22 cellular contexts compared by ENCODE assay signal in the genomic region with DNA sequence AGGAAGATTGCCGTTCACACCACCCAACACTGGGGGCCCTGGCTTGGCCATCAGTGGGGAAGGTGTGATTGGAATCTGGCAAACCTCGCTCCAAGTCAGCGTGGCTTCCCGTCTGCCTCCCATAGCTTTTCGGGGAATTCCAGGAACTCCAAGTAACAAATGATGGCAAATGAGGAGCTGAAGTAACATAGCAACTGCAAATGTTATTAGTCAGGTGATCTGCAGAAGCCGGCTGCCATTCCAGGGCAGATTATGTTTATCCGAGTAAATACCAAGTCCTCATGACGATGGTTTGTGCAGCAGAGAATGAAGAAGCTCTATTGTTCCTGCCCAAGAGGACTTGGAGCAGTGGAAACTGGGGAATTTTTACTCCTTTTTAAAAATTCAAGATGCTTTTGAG.
DNase-seq lines count a peak whose midpoint lies in the region; ATAC-seq and TF ChIP-seq lines count a peak whose summit lies in the region.
"Had no signal": no experiment of that assay in that cellular context is flagged by ENCODE, and none has a peak within 500 bp of the region (broad histone marks: within the 10 kb centered on the region; RNA-seq: fewer than 3 reads in every experiment).

No MANE protein-coding gene starts in this region.

- H3K9me3 ChIP-seq in neuronal stem cell (replicated peaks in 1 of 2; ENCODE audit: control insufficient read depth in 2 of 2, insufficient read depth in 1 of 2, low read depth in 1 of 2, low read length in 2 of 2), result no peaks in the 10 kb centered on the region
- H3K9me3 ChIP-seq in CD8-positive, alpha-beta T cell (ENCODE audit: low read length), result no peaks in the 10 kb centered on the region
- H3K9me3 ChIP-seq: esophagus squamous epithelium, transverse colon had no signal

- H2BK15ac ChIP-seq in neuronal stem cell (ENCODE audit: low read length), result no peak overlapping the region

- no peaks in the 10 kb centered on the region for H3K36me3 Mint-ChIP-seq in CD8-positive, alpha-beta T cell
- H3K36me3 Mint-ChIP-seq in activated CD4-positive, alpha-beta T cell treated with anti-CD3 and anti-CD28 coated beads, Interleukin-2, amount 10 ng/mL, durations not matched to agents 24 days and 14 days (ENCODE audit: low read depth), result no peaks in the 10 kb centered on the region
- H3K36me3 Mint-ChIP-seq: activated naive CD4-positive, alpha-beta T cell treated with anti-CD3 and anti-CD28 coated beads, Interleukin-2, amount 10 ng/mL, durations not matched to agents 7 days and 5 days had no signal

- POLR2A ChIA-PET in CD8-positive, alpha-beta T cell (lab: Charles Lee), result no interaction called here

- H3K9ac ChIP-seq in neuronal stem cell (ENCODE audit: low read depth, low read length, poor library complexity), result no peak overlapping the region

- no peak for TF ChIP-seq CTCF in choroid plexus epithelial cell (conservative IDR thresholded peaks at IDR 0.05; ENCODE audit: low read depth, low read length)
- TF ChIP-seq CTCF in CD8-positive, alpha-beta T cell (IDR thresholded peaks at IDR 0.05), result no peak

- H2AFZ ChIP-seq in neuronal stem cell (ENCODE audit: low read length), result no peak overlapping the region

- DNase-seq in Daoy (ENCODE audit: low read depth) (peak; percentile 68), NCI-H82 (lab: John Stamatoyannopoulos, UW) (peak; percentile 68), choroid plexus epithelial cell (ENCODE audit: low read depth) (peak; percentile 4), neuronal stem cell (ENCODE audit: low spot score) (no peak)
- DNase-seq in CD8-positive, alpha-beta T cell, result no peak
- no peak for DNase-seq in activated CD4-positive, alpha-beta T cell treated with anti-CD3 and anti-CD28 coated beads, Interleukin-2, amount 10 ng/mL, durations not matched to agents 24 days and 14 days
- no peak for DNase-seq in stimulated activated CD4-positive, alpha-beta T cell treated with anti-CD3 and anti-CD28 coated beads, Interleukin-4, amount 100 ng/mL, for 24 hours
- DNase-seq: activated naive CD4-positive, alpha-beta T cell treated with anti-CD3 and anti-CD28 coated beads, Interleukin-2, amount 10 ng/mL, durations not matched to agents 7 days and 5 days; activated T-cell treated with anti-CD3 and anti-CD28 coated beads, Interleukin-2, amount 50 U/mL, for 48 hours; EL; esophagus squamous epithelium; kidney glomerular epithelial cell; NCI-H187; NCI-H345; posterior cingulate gyrus; transverse colon had no signal

- H3K27ac Mint-ChIP-seq in CD8-positive, alpha-beta T cell, result no peak overlapping the region
- H3K27ac Mint-ChIP-seq in activated CD4-positive, alpha-beta T cell treated with anti-CD3 and anti-CD28 coated beads, Interleukin-2, amount 10 ng/mL, durations not matched to agents 24 days and 14 days, result no peak overlapping the region
- H3K27ac Mint-ChIP-seq: activated naive CD4-positive, alpha-beta T cell treated with anti-CD3 and anti-CD28 coated beads, Interleukin-2, amount 10 ng/mL, durations not matched to agents 7 days and 5 days; stimulated activated naive CD8-positive, alpha-beta T cell treated with anti-CD3 and anti-CD28 coated beads, Interleukin-15, Interleukin-2, amounts not matched to agents 100 ng/mL and 50 ng/mL, for 24 hours had no signal

- H3K4me1 ChIP-seq in neuronal stem cell (ENCODE audit: control insufficient read depth in 2 of 2, insufficient read depth in 1 of 2, low read depth in 1 of 2, low read length in 2 of 2), result peaks cover 0 to 15% of the 10 kb centered on the region in 2 donors
- H3K4me1 ChIP-seq in CD8-positive, alpha-beta T cell (ENCODE audit: insufficient read depth, low read length), result no peaks in the 10 kb centered on the region
- H3K4me1 ChIP-seq: esophagus squamous epithelium, transverse colon had no signal

- no peaks in the 10 kb centered on the region for H3K9me3 Mint-ChIP-seq in CD8-positive, alpha-beta T cell
- H3K9me3 Mint-ChIP-seq in activated CD4-positive, alpha-beta T cell treated with anti-CD3 and anti-CD28 coated beads, Interleukin-2, amount 10 ng/mL, durations not matched to agents 24 days and 14 days, result no peaks in the 10 kb centered on the region
- H3K9me3 Mint-ChIP-seq: activated naive CD4-positive, alpha-beta T cell treated with anti-CD3 and anti-CD28 coated beads, Interleukin-2, amount 10 ng/mL, durations not matched to agents 7 days and 5 days; central memory CD8-positive, alpha-beta T cell; nephron; stimulated activated naive CD8-positive, alpha-beta T cell treated with anti-CD3 and anti-CD28 coated beads, Interleukin-15, Interleukin-2, amounts not matched to agents 100 ng/mL and 50 ng/mL, for 24 hours had no signal

- H3K14ac ChIP-seq in neuronal stem cell (ENCODE audit: low read length), result no peak overlapping the region

- peak overlapping the region; percentile 65 for H3K27ac ChIP-seq in neuronal stem cell (replicated peaks; ENCODE audit: low read length)
- no peak overlapping the region for H3K27ac ChIP-seq in CD8-positive, alpha-beta T cell (ENCODE audit: low read depth, low read length)
- H3K27ac ChIP-seq: esophagus squamous epithelium, RWPE1 had no signal

- H3K18ac ChIP-seq in neuronal stem cell (ENCODE audit: low read length), result peak overlapping the region; percentile 34

- H3K27me3 Mint-ChIP-seq in CD8-positive, alpha-beta T cell (ENCODE audit: low read depth), result peaks cover 22% of the 10 kb centered on the region
- H3K27me3 Mint-ChIP-seq in activated CD4-positive, alpha-beta T cell treated with anti-CD3 and anti-CD28 coated beads, Interleukin-2, amount 10 ng/mL, durations not matched to agents 24 days and 14 days, result peaks cover 3% of the 10 kb centered on the region

- H4K8ac ChIP-seq in neuronal stem cell (ENCODE audit: low read depth, low read length), result no peak overlapping the region

- H3K36me3 ChIP-seq in neuronal stem cell (replicated peaks in 1 of 2; ENCODE audit: control insufficient read depth in 2 of 2, insufficient read depth in 2 of 2, low read length in 2 of 2), result no peaks in the 10 kb centered on the region
- H3K36me3 ChIP-seq in CD8-positive, alpha-beta T cell (ENCODE audit: insufficient read depth, low read length), result no peaks in the 10 kb centered on the region
- H3K36me3 ChIP-seq: esophagus squamous epithelium, transverse colon had no signal

- H2BK12ac ChIP-seq in neuronal stem cell (ENCODE audit: low read length), result no peak overlapping the region

- H3K4me3 ChIP-seq in choroid plexus epithelial cell (ENCODE audit: low read depth, low read length), result no peak overlapping the region
- H3K4me3 ChIP-seq in neuronal stem cell (ENCODE audit: low read length in 2 of 2), result no peak overlapping the region
- H3K4me3 ChIP-seq in CD8-positive, alpha-beta T cell (ENCODE audit: low read depth, low read length), result no peak overlapping the region
- H3K4me3 ChIP-seq: esophagus squamous epithelium, transverse colon had no signal

- H3K23ac ChIP-seq in neuronal stem cell (ENCODE audit: low read depth, low read length, poor library complexity), result no peak overlapping the region

- no peaks in the 10 kb centered on the region for H3K4me1 Mint-ChIP-seq in CD8-positive, alpha-beta T cell (ENCODE audit: low read depth)
- H3K4me1 Mint-ChIP-seq in activated CD4-positive, alpha-beta T cell treated with anti-CD3 and anti-CD28 coated beads, Interleukin-2, amount 10 ng/mL, durations not matched to agents 24 days and 14 days, result no peaks in the 10 kb centered on the region
- H3K4me1 Mint-ChIP-seq: activated naive CD4-positive, alpha-beta T cell treated with anti-CD3 and anti-CD28 coated beads, Interleukin-2, amount 10 ng/mL, durations not matched to agents 7 days and 5 days; central memory CD8-positive, alpha-beta T cell had no signal

- CTCF ChIA-PET in CD8-positive, alpha-beta T cell (lab: Charles Lee), result no interaction called here

- no peak overlapping the region for H3K4me2 ChIP-seq in neuronal stem cell (ENCODE audit: insufficient read depth, low read length, poor library complexity, severe bottlenecking)

- no peak overlapping the region for H4K91ac ChIP-seq in neuronal stem cell (ENCODE audit: low read depth, low read length, poor library complexity)

- no CpG with 5 or more reads among the region's 8 CpGs for WGBS in neuronal stem cell (ENCODE audit: extremely low coverage in 2 of 2, insufficient read length in 2 of 2, insufficient replicate concordance in 1 of 2), 2 donors

- H3K79me1 ChIP-seq in neuronal stem cell (ENCODE audit: low read depth, low read length), result no peaks in the 10 kb centered on the region

- peaks cover 0 to 6% (median 1%) of the 10 kb centered on the region in 3 experiments for H3K27me3 ChIP-seq in neuronal stem cell (ENCODE audit: control insufficient read depth in 3 of 3, insufficient read depth in 3 of 3, low read depth in 1 of 3, low read length in 3 of 3)
- H3K27me3 ChIP-seq in CD8-positive, alpha-beta T cell (ENCODE audit: insufficient read depth, low read length), result peaks cover 3% of the 10 kb centered on the region

- no peak overlapping the region for H2AK5ac ChIP-seq in neuronal stem cell (ENCODE audit: low read depth, low read length)

- ATAC-seq in CD8-positive, alpha-beta T cell, result no peak
- no peak for ATAC-seq in GM21619 (IDR thresholded peaks at IDR 0.05; ENCODE audit: unreplicated experiment)
- ATAC-seq: activated CD4-positive, CD25-positive, alpha-beta regulatory T cell treated with anti-CD3 and anti-CD28 coated beads, Interleukin-2, amount 50 U/mL, for 24 hours had no signal

- H2BK120ac ChIP-seq in neuronal stem cell (ENCODE audit: low read depth, low read length), result no peak overlapping the region

- no peak overlapping the region for H3K4ac ChIP-seq in neuronal stem cell (ENCODE audit: low read length)

- H3K4me3 Mint-ChIP-seq in CD8-positive, alpha-beta T cell, result no peak overlapping the region
- H3K4me3 Mint-ChIP-seq in activated CD4-positive, alpha-beta T cell treated with anti-CD3 and anti-CD28 coated beads, Interleukin-2, amount 10 ng/mL, durations not matched to agents 24 days and 14 days, result no peak overlapping the region
- H3K4me3 Mint-ChIP-seq: activated naive CD4-positive, alpha-beta T cell treated with anti-CD3 and anti-CD28 coated beads, Interleukin-2, amount 10 ng/mL, durations not matched to agents 7 days and 5 days; central memory CD8-positive, alpha-beta T cell; nephron; stimulated activated naive CD8-positive, alpha-beta T cell treated with anti-CD3 and anti-CD28 coated beads, Interleukin-15, Interleukin-2, amounts not matched to agents 100 ng/mL and 50 ng/mL, for 24 hours had no signal

- intact Hi-C loops in CD8-positive, alpha-beta T cell (cut with DNase I, micrococcal nuclease), result no loop called here
- intact Hi-C loops in activated CD4-positive, alpha-beta T cell treated with anti-CD3 and anti-CD28 coated beads, Interleukin-2, amount 10 ng/mL, durations not matched to agents 24 days and 14 days (cut with micrococcal nuclease), result no loop called here

- H2BK5ac ChIP-seq in neuronal stem cell (ENCODE audit: low read length), result no peak overlapping the region

Comparison
In these comparisons a context has a peak if more than half of its experiments do, and no peak if none do; other contexts are left out.
1. DNase-seq: peak in Daoy (single experiment), NCI-H82 (single experiment) and choroid plexus epithelial cell (single experiment); none in neuronal stem cell (single experiment), CD8-positive, alpha-beta T cell (0 of 7), activated CD4-positive, alpha-beta T cell treated with anti-CD3 and anti-CD28 coated beads, Interleukin-2, amount 10 ng/mL, durations not matched to agents 24 days and 14 days (single experiment) and stimulated activated CD4-positive, alpha-beta T cell treated with anti-CD3 and anti-CD28 coated beads, Interleukin-4, amount 100 ng/mL, for 24 hours (single experiment).